8 cellular contexts compared by ENCODE assay signal in genomic region chr11:64447717-64448598, GRCh38.
DNase-seq lines count a peak whose midpoint lies in the region; ATAC-seq and TF ChIP-seq lines count a peak whose summit lies in the region.

No MANE protein-coding gene starts in this region.

- DNase-seq in NCI-H345 (lab: John Stamatoyannopoulos, UW) (peak; percentile 4), NCI-H345 treated with DMSO at 0.1 percent for 48 hours (lab: John Stamatoyannopoulos, UW; ENCODE audit: unreplicated experiment) (no peak), NCI-H2107 treated with DMSO at 0.1 percent for 48 hours (lab: John Stamatoyannopoulos, UW; ENCODE audit: unreplicated experiment) (peak; percentile 58), chondrocyte (ENCODE audit: low spot score) (peak; percentile 59), aorta (peak; percentile 73 to 88)

- H3K27ac Mint-ChIP-seq in chondrocyte (ENCODE audit: unreplicated experiment), result peak overlapping the region; percentile 24

- no peaks in the 10 kb centered on the region for H3K36me3 ChIP-seq in aorta (ENCODE audit: control insufficient read depth in 1 of 2, insufficient read depth in 2 of 2, low read length in 1 of 2)

- H3K4me1 Mint-ChIP-seq in chondrocyte (ENCODE audit: low read depth), result peaks cover 19% of the 10 kb centered on the region

- peak overlapping the region in 1 of 2 donors; percentile 77 for H3K27ac ChIP-seq in aorta (ENCODE audit: low read depth in 1 of 2, low read length in 2 of 2)

- ATAC-seq in aorta (ENCODE audit: low FRiP score) (peak; percentile 69), HG03159 (IDR thresholded peaks at IDR 0.05; ENCODE audit: unreplicated experiment) (no peak), GM18498 (IDR thresholded peaks at IDR 0.05; ENCODE audit: unreplicated experiment) (no peak)

- H3K4me1 ChIP-seq in mononuclear cell (ENCODE audit: insufficient read depth, low read length) (peaks cover 38% of the 10 kb centered on the region), aorta (ENCODE audit: control insufficient read depth in 1 of 2, insufficient read depth in 2 of 2, low read length in 2 of 2) (no peaks in the 10 kb centered on the region)

- H3K27me3 ChIP-seq in mononuclear cell (ENCODE audit: insufficient read depth, low read length), result no peaks in the 10 kb centered on the region
- H3K27me3 ChIP-seq in aorta (ENCODE audit: control insufficient read depth in 1 of 2, insufficient read depth in 2 of 2, low read length in 1 of 2), result no peaks in the 10 kb centered on the region

- intact Hi-C loops in aorta (cut with DNase I), result loop anchor here in 1 of 2 donors (2.0 kb wide), 1 partner anchor 205 kb away; no protein-coding TSS in a partner anchor

- no peak for TF ChIP-seq CTCF in chondrocyte (IDR thresholded peaks at IDR 0.05)

- H3K9me3 ChIP-seq in mononuclear cell (ENCODE audit: low read depth, low read length) (no peaks in the 10 kb centered on the region), aorta (ENCODE audit: control insufficient read depth, low read length) (no peaks in the 10 kb centered on the region)

- WGBS in aorta, 2 donors, result 2% methylated on average over 18 of the region's 18 CpGs

- H3K36me3 Mint-ChIP-seq in chondrocyte (ENCODE audit: low read depth), result no peaks in the 10 kb centered on the region

- H3K4me3 ChIP-seq in mononuclear cell (ENCODE audit: low read length) (peak overlapping the region; percentile 32), aorta (ENCODE audit: low read length in 2 of 2) (peak overlapping the region; percentile 6 to 9)

- H3K4me3 Mint-ChIP-seq in chondrocyte (ENCODE audit: unreplicated experiment), result peak overlapping the region; percentile 35

- no peaks in the 10 kb centered on the region for H3K9me3 Mint-ChIP-seq in chondrocyte (ENCODE audit: low read depth)

- H3K27me3 Mint-ChIP-seq in chondrocyte (ENCODE audit: low read depth), result peaks cover 16% of the 10 kb centered on the region
